ENCODE assay signal across 8 cellular contexts in the genomic region with DNA sequence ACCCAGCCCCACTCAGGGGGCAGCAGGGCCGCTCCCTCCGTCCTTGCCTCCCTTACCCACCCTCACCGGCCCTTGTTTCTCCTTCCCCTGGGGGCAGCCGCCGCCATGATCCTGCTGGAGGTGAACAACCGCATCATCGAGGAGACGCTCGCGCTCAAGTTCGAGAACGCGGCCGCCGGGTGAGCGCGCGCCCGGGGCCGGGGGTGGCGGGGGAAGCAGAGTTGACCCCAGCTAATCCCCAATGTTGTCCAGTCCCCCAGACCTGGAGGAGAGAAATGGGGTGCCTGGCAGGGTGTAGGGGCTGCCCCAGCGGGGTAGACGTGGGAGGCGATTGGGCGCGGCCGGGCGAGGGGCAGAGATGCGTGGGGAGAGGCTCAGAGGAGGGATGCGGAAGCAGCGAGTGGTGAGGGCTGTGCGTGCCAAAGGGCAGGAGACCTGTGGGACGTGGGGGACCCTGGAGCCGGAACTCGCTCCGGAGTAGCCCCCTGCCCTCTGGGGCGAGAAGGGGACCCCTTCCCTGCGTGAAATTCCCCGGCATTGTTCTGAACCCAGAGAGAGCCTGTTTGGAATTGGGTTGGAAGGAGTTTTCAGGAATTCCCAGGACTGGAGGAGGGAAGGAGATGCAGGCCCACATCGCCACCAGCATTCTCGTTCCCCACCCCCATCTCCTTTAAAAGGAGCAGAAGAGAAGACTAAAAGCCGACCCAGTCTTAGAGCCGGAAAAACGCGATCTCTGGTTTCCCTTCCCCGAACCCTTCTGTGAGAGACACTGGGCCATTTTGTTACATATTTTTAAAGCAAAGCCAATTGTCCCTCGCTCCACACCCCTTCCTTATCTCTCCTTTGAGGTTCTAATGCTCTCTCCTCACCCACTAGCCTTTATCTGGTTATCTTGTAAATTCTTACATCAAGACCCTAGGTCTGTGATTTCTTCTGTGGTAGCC. TPM values are rescaled to one million over a fixed set of nuclear protein-coding genes. Genes with fewer than 3 reads are reported as not detected.
DNase-seq lines count a peak whose midpoint lies in the region; ATAC-seq and TF ChIP-seq lines count a peak whose summit lies in the region.

No MANE protein-coding gene starts in this region.

- peaks cover 39% of the 10 kb centered on the region for H4K20me1 ChIP-seq in Karpas-422 (ENCODE audit: insufficient read depth, low read depth, low read length)

- no peaks in the 10 kb centered on the region for H3K9me2 ChIP-seq in Karpas-422 (replicated peaks; ENCODE audit: insufficient read depth, low read length)

- H3K9ac ChIP-seq in Karpas-422 (ENCODE audit: low read length) (peak overlapping the region; percentile 100), colonic mucosa (ENCODE audit: low read depth in 2 of 2, low read length in 2 of 2) (peak overlapping the region; percentile 75 to 99)

- peak overlapping the region; percentile 100 for H3K4me2 ChIP-seq in Karpas-422 (ENCODE audit: low read depth, low read length, poor library complexity, severe bottlenecking)

- H3K4me1 ChIP-seq in Karpas-422 (ENCODE audit: low read length) (peaks cover 53% of the 10 kb centered on the region), colonic mucosa (peaks cover 22% of the 10 kb centered on the region), lower lobe of right lung (peaks cover 51% of the 10 kb centered on the region)

- H3K9me3 ChIP-seq in Karpas-422 (ENCODE audit: low read length) (no peaks in the 10 kb centered on the region), colonic mucosa (no peaks in the 10 kb centered on the region), lower lobe of right lung (no peaks in the 10 kb centered on the region)

- no peak overlapping the region for H2AFZ ChIP-seq in Karpas-422 (ENCODE audit: low read length)

- peak; percentile 25 for ATAC-seq in GM21423 (IDR thresholded peaks at IDR 0.05; ENCODE audit: unreplicated experiment)
- peak; percentile 87 to 88 for ATAC-seq in lower lobe of right lung

- H3K4me3 ChIP-seq in Karpas-422 (ENCODE audit: low read length), result peak overlapping the region; percentile 96
- peak overlapping the region; percentile 82 for H3K4me3 ChIP-seq in colonic mucosa
- peak overlapping the region; percentile 92 for H3K4me3 ChIP-seq in lower lobe of right lung

- DNase-seq in COLO668 (lab: John Stamatoyannopoulos, UW; ENCODE audit: unreplicated experiment), result peak; percentile 63
- peak; percentile 83 for DNase-seq in Karpas-422
- peak; percentile 82 for DNase-seq in activated CD4-positive, alpha-beta T cell treated with anti-CD3 and anti-CD28 coated beads for 48 hours
- peak; percentile 73 for DNase-seq in colonic mucosa
- peak; percentile 88 for DNase-seq in lower lobe of right lung
- peak in 2 of 3 experiments; percentile 49 to 76 for DNase-seq in stimulated activated CD4-positive, alpha-beta T cell treated with anti-CD3 and anti-CD28 coated beads, TNF-alpha, amount 100 ng/mL, for 24 hours (ENCODE audit: low read depth in 3 of 3)
- DNase-seq in inferior parietal cortex (ENCODE audit: extremely low spot score), result no peak

- peaks cover 48% of the 10 kb centered on the region for H3K79me2 ChIP-seq in Karpas-422 (ENCODE audit: low read length)

- intact Hi-C loops in colonic mucosa (cut with DNase I) (loop anchor here (5.0 kb wide), 1 partner anchor 45 kb away; a partner anchor contains a TSS), lower lobe of right lung (cut with DNase I) (no loop called here)

- H3K36me3 ChIP-seq in Karpas-422 (ENCODE audit: insufficient read depth, low read length) (peaks cover 27% of the 10 kb centered on the region), colonic mucosa (no peaks in the 10 kb centered on the region), lower lobe of right lung (peaks cover 12% of the 10 kb centered on the region)

- peak overlapping the region; percentile 99 for H3K27ac ChIP-seq in Karpas-422 (ENCODE audit: low read length)
- H3K27ac ChIP-seq in colonic mucosa, result peak overlapping the region; percentile 94
- H3K27ac ChIP-seq in lower lobe of right lung, result peak overlapping the region; percentile 95

- H3K27me3 ChIP-seq in Karpas-422 (ENCODE audit: low read length) (no peaks in the 10 kb centered on the region), colonic mucosa (no peaks in the 10 kb centered on the region), lower lobe of right lung (ENCODE audit: low read depth) (no peaks in the 10 kb centered on the region)

- no peak for TF ChIP-seq CTCF in colonic mucosa (IDR thresholded peaks at IDR 0.05)
- TF ChIP-seq CTCF in lower lobe of right lung (IDR thresholded peaks at IDR 0.05), result no peak

RNA-seq across cellular contexts. Expression of a gene that starts 0.6 kb away (rescaled TPM):
- 474 and 568 TPM in 2 replicates for total RNA-seq in Karpas-422 (2014; rRNA removed; shearing (Covaris generic); ENCODE audit: low replicate concordance)
- 100 to 1,000 TPM; 282 to 346 TPM for total RNA-seq in colonic mucosa
- total RNA-seq in lower lobe of right lung, result 382 TPM

RNA-seq across cellular contexts. Expression of a gene that starts 43.2 kb away (rescaled TPM):
- total RNA-seq in Karpas-422 (2014; rRNA removed; shearing (Covaris generic); ENCODE audit: low replicate concordance), result 0.29 and 0.82 TPM in 2 replicates
- total RNA-seq in colonic mucosa, result 1 to 10 TPM; 1.1 to 1.3 TPM
- total RNA-seq in lower lobe of right lung, result 4.6 TPM

RNA-seq across cellular contexts. Expression of a gene that starts 50.9 kb away (rescaled TPM):
- not detected in 2 replicates for total RNA-seq in Karpas-422 (2014; rRNA removed; shearing (Covaris generic); ENCODE audit: low replicate concordance)
- under 1 TPM in 1 of 2 donors, not detected in 1; 0.13 TPM for total RNA-seq in colonic mucosa
- 10.4 TPM for total RNA-seq in lower lobe of right lung

RNA-seq across cellular contexts. Expression of a gene that starts 52.3 kb away (rescaled TPM):
- total RNA-seq in Karpas-422 (2014; rRNA removed; shearing (Covaris generic); ENCODE audit: low replicate concordance), result 77.6 and 204 TPM in 2 replicates
- total RNA-seq in colonic mucosa (100 to 1,000 TPM in 1 of 2 donors, 10 to 100 TPM in 1; 96.1 to 137 TPM), lower lobe of right lung (58.8 TPM)

RNA-seq across cellular contexts. Expression of a gene that starts 52.7 kb away (rescaled TPM):
- total RNA-seq in Karpas-422 (2014; rRNA removed; shearing (Covaris generic); ENCODE audit: low replicate concordance), result 26.5 and 60.1 TPM in 2 replicates
- total RNA-seq in colonic mucosa (100 to 1,000 TPM; 109 to 136 TPM), lower lobe of right lung (65.8 TPM)

Comparison
In these comparisons a context has a peak if more than half of its experiments do, and no peak if none do; other contexts are left out.
1. RNA of a gene that starts 50.9 kb away (total RNA-seq): 10.4 TPM in lower lobe of right lung (single experiment); 0.13 TPM in colonic mucosa and not detected in Karpas-422; every median in the first group is over 10 times any median in the second.
2. Peak in every context shown above with its lines, with median percentiles within 50 percentile points of each other: H3K27ac ChIP-seq and H3K4me3 ChIP-seq.